Comparison of ENCODE assay signal across 32 cellular contexts in the genomic region with DNA sequence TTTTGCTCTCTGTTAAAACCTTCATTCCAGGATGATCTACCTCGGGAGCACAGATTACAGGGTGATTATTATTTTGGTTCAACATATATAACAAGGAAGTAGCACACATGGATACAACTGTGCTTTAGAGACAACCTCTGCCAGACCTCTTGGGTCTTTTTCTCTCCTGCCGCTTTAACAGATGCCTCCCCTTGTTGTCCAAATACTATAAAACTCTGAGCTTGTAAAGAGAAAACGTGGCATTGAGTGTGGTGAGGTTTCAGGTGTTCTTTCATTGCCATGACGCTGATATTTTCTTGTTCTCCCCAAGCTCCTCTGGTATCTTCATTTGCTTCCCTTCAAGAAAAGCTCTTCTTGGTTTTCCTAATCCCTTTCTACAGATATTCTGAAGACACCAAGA. TPM values are rescaled to one million over a fixed set of nuclear protein-coding genes. Genes with fewer than 3 reads are reported as not detected.
"Had no signal": no experiment of that assay in that cellular context is flagged by ENCODE, and none has a peak within 500 bp of the region (broad histone marks: within the 10 kb centered on the region; RNA-seq: fewer than 3 reads in every experiment).

No MANE protein-coding gene starts in this region.

- H3K27ac Mint-ChIP-seq: activated CD4-positive, alpha-beta memory T cell treated with anti-CD3 and anti-CD28 coated beads for 36 hours; activated naive CD4-positive, alpha-beta T cell treated with anti-CD3 and anti-CD28 coated beads for 36 hours; activated naive CD8-positive, alpha-beta T cell; brain had no signal

- FAIRE-seq: astrocyte, RCC 7860, TTC549 had no signal

- DNase-seq: activated CD4-positive, alpha-beta memory T cell treated with anti-CD3 and anti-CD28 coated beads for 36 hours; activated CD4-positive, alpha-beta T cell treated with anti-CD3 and anti-CD28 coated beads, Interleukin-2, amount 10 ng/mL, durations not matched to agents 7 days and 5 days; activated CD4-positive, CD25-positive, alpha-beta regulatory T cell; activated CD8-positive, alpha-beta memory T cell treated with anti-CD3 and anti-CD28 coated beads for 24 hours; activated gamma-delta T cell; activated naive CD4-positive, alpha-beta T cell treated with anti-CD3 and anti-CD28 coated beads for 36 hours; activated T-cell treated with anti-CD3 and anti-CD28 coated beads, Interleukin-2, amount 50 U/mL, for 4 hours; amygdala; Karpas-422; NCI-H1092; NCI-H1417; NCI-H1694; NCI-H2029; NCI-H2107; NCI-H2171 treated with DMSO at 0.1 percent for 48 hours; NCI-H226; NCI-H526; NCI-H82; PC-3; SHP77; SW 1271; T1000 had no signal

- H3K27me3 ChIP-seq: SJSA1 had no signal

- H3K27ac ChIP-seq: SJSA1 had no signal

- H3K4me1 ChIP-seq: SJSA1 had no signal

- ATAC-seq: activated T-cell treated with anti-CD3 and anti-CD28 coated beads, Interleukin-2, amount 50 U/mL, for 4 hours; PC-3; SK-N-SH treated with all-trans-retinoic acid at 6 μM for 48 hours had no signal

- H3K36me3 Mint-ChIP-seq: activated CD4-positive, alpha-beta memory T cell treated with anti-CD3 and anti-CD28 coated beads for 36 hours; activated naive CD8-positive, alpha-beta T cell; brain had no signal

- H3K36me3 ChIP-seq: SJSA1 had no signal

- H3K4me3 ChIP-seq: SJSA1 had no signal

- H3K4me3 Mint-ChIP-seq: activated CD4-positive, alpha-beta memory T cell treated with anti-CD3 and anti-CD28 coated beads for 36 hours; activated CD4-positive, alpha-beta T cell treated with anti-CD3 and anti-CD28 coated beads, Interleukin-2, amount 10 ng/mL, durations not matched to agents 7 days and 5 days; activated naive CD4-positive, alpha-beta T cell treated with anti-CD3 and anti-CD28 coated beads for 36 hours; activated naive CD8-positive, alpha-beta T cell; activated T-cell treated with anti-CD3 and anti-CD28 coated beads, Interleukin-2, amount 50 U/mL, for 4 hours; brain had no signal

- H3K9me3 Mint-ChIP-seq: activated CD4-positive, alpha-beta memory T cell treated with anti-CD3 and anti-CD28 coated beads for 36 hours; activated CD4-positive, alpha-beta T cell treated with anti-CD3 and anti-CD28 coated beads, Interleukin-2, amount 10 ng/mL, durations not matched to agents 7 days and 5 days; activated naive CD4-positive, alpha-beta T cell treated with anti-CD3 and anti-CD28 coated beads for 36 hours; activated T-cell treated with anti-CD3 and anti-CD28 coated beads, Interleukin-2, amount 50 U/mL, for 4 hours; brain; central memory CD8-positive, alpha-beta T cell had no signal

- H3K27me3 Mint-ChIP-seq: activated CD4-positive, alpha-beta memory T cell treated with anti-CD3 and anti-CD28 coated beads for 36 hours; activated CD4-positive, alpha-beta T cell treated with anti-CD3 and anti-CD28 coated beads, Interleukin-2, amount 10 ng/mL, durations not matched to agents 7 days and 5 days; activated naive CD8-positive, alpha-beta T cell; brain had no signal

RNA-seq across cellular contexts. Expression of gene BCL2L10, which starts 29.0 kb away (rescaled TPM):
- total RNA-seq: activated CD4-positive, alpha-beta memory T cell treated with anti-CD3 and anti-CD28 coated beads for 36 hours; activated naive CD4-positive, alpha-beta T cell treated with anti-CD3 and anti-CD28 coated beads for 36 hours; astrocyte; NCI-H460; PC-3; SJSA1; T-helper 1 cell treated with Interleukin-12 subunit alpha and Interleukin-12 subunit beta and Interleukin-4 antibody, amounts not matched to agents 30 ng/mL and 1 ng/mL, for 36 hours had no signal
